1 cellular context compared by ENCODE assay signal in the genomic region with DNA sequence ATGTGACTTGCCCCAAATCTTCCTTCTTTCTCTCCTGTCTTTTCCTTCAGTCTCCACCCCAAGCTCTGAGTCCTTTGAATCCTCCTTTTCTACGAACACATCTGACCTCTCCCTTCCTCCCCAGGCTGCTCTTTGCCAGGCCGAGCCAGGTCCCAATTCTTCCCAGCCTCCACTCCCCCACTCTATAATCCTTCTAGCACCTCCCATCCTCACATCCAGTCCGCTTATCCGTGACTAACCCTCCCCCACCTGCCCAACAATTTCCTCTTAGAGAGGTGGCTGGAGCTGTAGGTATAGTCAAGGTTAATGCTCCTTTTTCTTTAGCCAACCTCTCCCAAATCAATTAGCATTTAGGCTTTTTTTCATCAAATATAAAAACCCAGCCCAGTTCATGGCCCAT.
TF ChIP-seq lines count a peak whose summit lies in the region.

No MANE protein-coding gene starts in this region.

TF ChIP-seq in K562, 482 proteins besides CTCF, POLR2A, EP300 and RAD21:
- TF ChIP-seq LCOR (CRISPR knock-in tag; IDR thresholded peaks at IDR 0.05) = no peak
- TF ChIP-seq TRIM24 (IDR thresholded peaks at IDR 0.05) = no peak
- TF ChIP-seq TEAD1 (CRISPR knock-in tag; IDR thresholded peaks at IDR 0.05) = no peak
- TF ChIP-seq PTTG1 (tag; IDR thresholded peaks at IDR 0.05; ENCODE audit: low read depth) = no peak
- no peak for TF ChIP-seq NR2C1 (IDR thresholded peaks at IDR 0.05)
- no peak for TF ChIP-seq NR2C1 (tag; IDR thresholded peaks at IDR 0.05)
- TF ChIP-seq ELF4 (CRISPR knock-in tag; IDR thresholded peaks at IDR 0.05) = no peak
- TF ChIP-seq ZFPM2 (CRISPR knock-in tag; IDR thresholded peaks at IDR 0.05) = no peak
- no peak for TF ChIP-seq RBM14 (IDR thresholded peaks at IDR 0.05; ENCODE audit: borderline replicate concordance, insufficient read depth, low read depth, low read length)
- no peak for TF ChIP-seq ZC3H11A (IDR thresholded peaks at IDR 0.05; ENCODE audit: low read depth, low read length)
- TF ChIP-seq, protein P1, sequence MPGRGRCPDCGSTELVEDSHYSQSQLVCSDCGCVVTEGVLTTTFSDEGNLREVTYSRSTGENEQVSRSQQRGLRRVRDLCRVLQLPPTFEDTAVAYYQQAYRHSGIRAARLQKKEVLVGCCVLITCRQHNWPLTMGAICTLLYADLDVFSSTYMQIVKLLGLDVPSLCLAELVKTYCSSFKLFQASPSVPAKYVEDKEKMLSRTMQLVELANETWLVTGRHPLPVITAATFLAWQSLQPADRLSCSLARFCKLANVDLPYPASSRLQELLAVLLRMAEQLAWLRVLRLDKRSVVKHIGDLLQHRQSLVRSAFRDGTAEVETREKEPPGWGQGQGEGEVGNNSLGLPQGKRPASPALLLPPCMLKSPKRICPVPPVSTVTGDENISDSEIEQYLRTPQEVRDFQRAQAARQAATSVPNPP (IDR thresholded peaks at IDR 0.05; ENCODE audit: borderline replicate concordance, insufficient read depth, insufficient read length) = no peak
- no peak for TF ChIP-seq RBFOX2 (IDR thresholded peaks at IDR 0.05; ENCODE audit: low read depth, low read length)
- TF ChIP-seq, protein P2, sequence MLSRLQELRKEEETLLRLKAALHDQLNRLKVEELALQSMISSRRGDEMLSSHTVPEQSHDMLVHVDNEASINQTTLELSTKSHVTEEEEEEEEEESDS (CRISPR knock-in tag; IDR thresholded peaks at IDR 0.05) = no peak
- TF ChIP-seq POLR3A (IDR thresholded peaks at IDR 0.05; ENCODE audit: borderline replicate concordance, extremely low read depth, insufficient read depth, insufficient read length) = no peak
- TF ChIP-seq PHB (CRISPR knock-in tag; IDR thresholded peaks at IDR 0.05) = no peak
- no peak for TF ChIP-seq FOXK2 (conservative IDR thresholded peaks at IDR 0.05 in 1 of 2, IDR thresholded peaks at IDR 0.05 in 1 of 2; ENCODE audit: low read depth in 2 of 2)
- TF ChIP-seq HSF4 (CRISPR knock-in tag; IDR thresholded peaks at IDR 0.05; ENCODE audit: borderline replicate concordance) = no peak
- TF ChIP-seq, protein P3, sequence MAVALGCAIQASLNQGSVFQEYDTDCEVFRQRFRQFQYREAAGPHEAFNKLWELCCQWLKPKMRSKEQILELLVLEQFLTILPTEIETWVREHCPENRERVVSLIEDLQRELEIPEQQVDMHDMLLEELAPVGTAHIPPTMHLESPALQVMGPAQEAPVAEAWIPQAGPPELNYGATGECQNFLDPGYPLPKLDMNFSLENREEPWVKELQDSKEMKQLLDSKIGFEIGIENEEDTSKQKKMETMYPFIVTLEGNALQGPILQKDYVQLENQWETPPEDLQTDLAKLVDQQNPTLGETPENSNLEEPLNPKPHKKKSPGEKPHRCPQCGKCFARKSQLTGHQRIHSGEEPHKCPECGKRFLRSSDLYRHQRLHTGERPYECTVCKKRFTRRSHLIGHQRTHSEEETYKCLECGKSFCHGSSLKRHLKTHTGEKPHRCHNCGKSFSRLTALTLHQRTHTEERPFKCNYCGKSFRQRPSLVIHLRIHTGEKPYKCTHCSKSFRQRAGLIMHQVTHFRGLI (CRISPR knock-in tag; IDR thresholded peaks at IDR 0.05) = no peak
- no peak for TF ChIP-seq RBM15 (IDR thresholded peaks at IDR 0.05; ENCODE audit: insufficient read depth, low read length)
